8 cellular contexts compared by ENCODE assay signal in genomic region chr17:46580082-46580481, GRCh38. TPM values are rescaled to one million over a fixed set of nuclear protein-coding genes. Genes with fewer than 3 reads are reported as not detected.
A peak's percentile ranks its signal among the peaks of the same experiment; 100 is the strongest.
DNase-seq lines count a peak whose midpoint lies in the region; ATAC-seq, FAIRE-seq and TF ChIP-seq lines count a peak whose summit lies in the region.
"Not testable (repeated sequence)": the region's sequence is repeated elsewhere in the genome, so short reads cannot be mapped to it uniquely, and the experiment has no call there.

No MANE protein-coding gene starts in this region.

- CTCF ChIA-PET in A549 (lab: Yijun Ruan, JAX); activated B cell treated with CpG ODN at 0.5 μM for 24 hours (lab: Charles Lee); MCF 10A (lab: Yijun Ruan, JAX): not testable (repeated sequence)

- H3K4me3 Mint-ChIP-seq in activated B cell treated with CpG ODN at 0.5 μM for 24 hours = not testable (repeated sequence)
- H3K4me3 Mint-ChIP-seq in MCF 10A (ENCODE audit: unreplicated experiment) (peak overlapping the region; percentile 44), nephron (peak overlapping the region; percentile 63 to 75 (median 67))

- H3K9me3 Mint-ChIP-seq in activated B cell treated with CpG ODN at 0.5 μM for 24 hours; MCF 10A (ENCODE audit: unreplicated experiment); nephron: not testable (repeated sequence)

- DNase-seq in A549 (ENCODE audit: low read depth in 1 of 2, low spot score in 1 of 2); activated B cell treated with CpG ODN at 0.5 μM for 24 hours; MCF 10A (ENCODE audit: unreplicated experiment); left ventricle myocardium inferior: not testable (repeated sequence)

- WGBS in A549 (ENCODE audit: missing lambda C conversion rate) = 3% methylated on average over 7 of the region's 18 CpGs

- ATAC-seq in A549; activated B cell treated with CpG ODN at 0.5 μM for 24 hours (ENCODE audit: low read depth): not testable (repeated sequence)
- ATAC-seq in GM18511 (IDR thresholded peaks at IDR 0.05; ENCODE audit: unreplicated experiment) = peak; percentile 10

- intact Hi-C loops in activated B cell treated with CpG ODN at 0.5 μM for 24 hours (cut with micrococcal nuclease); MCF 10A (cut with micrococcal nuclease); left ventricle myocardium inferior (cut with micrococcal nuclease): not testable (repeated sequence)

- H3K4me1 ChIP-seq in A549; HUES6 (ENCODE audit: control insufficient read depth, insufficient read depth, low read length); left ventricle myocardium inferior; skeletal muscle satellite cell (ENCODE audit: control insufficient read depth, insufficient read depth, low read length): not testable (repeated sequence)

- POLR2A ChIA-PET in A549 (lab: Yijun Ruan, JAX); activated B cell treated with CpG ODN at 0.5 μM for 24 hours (lab: Charles Lee); MCF 10A (lab: Yijun Ruan, JAX): not testable (repeated sequence)

- H3K4me1 Mint-ChIP-seq in activated B cell treated with CpG ODN at 0.5 μM for 24 hours; MCF 10A (ENCODE audit: insufficient read depth, unreplicated experiment); nephron: not testable (repeated sequence)

- not testable (repeated sequence) for TF ChIP-seq POLR2A in A549 (IDR thresholded peaks at IDR 0.05; ENCODE audit: low read length)

- H3K4me3 ChIP-seq in A549; skeletal muscle satellite cell (ENCODE audit: low read length): not testable (repeated sequence)
- H3K4me3 ChIP-seq in HUES6 (ENCODE audit: low read depth, low read length) = peak overlapping the region; percentile 27; the same call in 1 of the 2 replicates
- H3K4me3 ChIP-seq in left ventricle myocardium inferior = peak overlapping the region; percentile 61

- not testable (repeated sequence) for H3K9ac ChIP-seq in HUES6 (ENCODE audit: low read length); skeletal muscle satellite cell (ENCODE audit: low read depth, low read length)

- not testable (repeated sequence) for H3K36me3 Mint-ChIP-seq in activated B cell treated with CpG ODN at 0.5 μM for 24 hours (ENCODE audit: low read depth); MCF 10A (ENCODE audit: insufficient read depth, unreplicated experiment); nephron (ENCODE audit: low read depth)

- H3K36me3 ChIP-seq in HUES6 (ENCODE audit: control insufficient read depth, insufficient read depth, low read length); left ventricle myocardium inferior; skeletal muscle satellite cell (ENCODE audit: insufficient read depth, low read length): not testable (repeated sequence)

- BruUV-seq in MCF 10A (replicated peaks; lab: Mats Ljungman, UMichigan) = TSS peak; percentile 82

- peak overlapping the region; percentile 41 for H3K27ac Mint-ChIP-seq in activated B cell treated with CpG ODN at 0.5 μM for 24 hours
- H3K27ac Mint-ChIP-seq in MCF 10A (ENCODE audit: low read depth, unreplicated experiment); nephron: not testable (repeated sequence)

- not testable (repeated sequence) for TF ChIP-seq CTCF in A549 (IDR thresholded peaks at IDR 0.05); activated B cell treated with CpG ODN at 0.5 μM for 24 hours (IDR thresholded peaks at IDR 0.05); MCF 10A (IDR thresholded peaks at IDR 0.05; ENCODE audit: unreplicated experiment); left ventricle myocardium inferior (IDR thresholded peaks at IDR 0.05; ENCODE audit: borderline replicate concordance); nephron (IDR thresholded peaks at IDR 0.05; ENCODE audit: unreplicated experiment in 3 of 3)

- H3K9me3 ChIP-seq in A549; HUES6 (ENCODE audit: control insufficient read depth, insufficient read depth, low read depth, low read length); left ventricle myocardium inferior (replicated peaks); skeletal muscle satellite cell (replicated peaks; ENCODE audit: low read length): not testable (repeated sequence)

- peak overlapping the region; percentile 59 to 70; a peak in 3 of 6 replicates for H3K27ac ChIP-seq in A549
- not testable (repeated sequence) for H3K27ac ChIP-seq in HUES6 (ENCODE audit: low read depth, low read length)
- peak overlapping the region; percentile 75 for H3K27ac ChIP-seq in left ventricle myocardium inferior (replicated peaks)

- H3K4me2 ChIP-seq in A549 (peak overlapping the region; percentile 59; the same call in 1 of the 3 replicates), skeletal muscle satellite cell (ENCODE audit: low read length) (peak overlapping the region; percentile 52)

- TF ChIP-seq EP300 in A549 (IDR thresholded peaks at IDR 0.05) = not testable (repeated sequence)

- FAIRE-seq in A549 (lab: Jason Lieb, UNC) = not testable (repeated sequence)

- TF ChIP-seq RAD21 in A549 (conservative IDR thresholded peaks at IDR 0.05 in 1 of 2, IDR thresholded peaks at IDR 0.05 in 1 of 2) = not testable (repeated sequence)

- H3K27me3 Mint-ChIP-seq in activated B cell treated with CpG ODN at 0.5 μM for 24 hours; MCF 10A (ENCODE audit: insufficient read depth, unreplicated experiment); nephron (ENCODE audit: low read depth): not testable (repeated sequence)

- not testable (repeated sequence) for H3K27me3 ChIP-seq in HUES6 (ENCODE audit: control insufficient read depth, insufficient read depth, low read length); left ventricle myocardium inferior (ENCODE audit: low read depth); skeletal muscle satellite cell (ENCODE audit: control insufficient read depth, insufficient read depth, low read length)

RNA-seq across cellular contexts. Expression of gene ARL17A, which starts 0.6 kb away (rescaled TPM):
- polyA plus RNA-seq in A549 (2011; rRNA removed) = 18.6 and 20.5 TPM in 2 replicates
- polyA plus RNA-seq in A549 (2012; cell fraction: cytosol; rRNA removed) = 11.1 and 11.8 TPM in 2 replicates
- 35.7 and 36.3 TPM in 2 replicates for polyA plus RNA-seq in A549 (2012; cell fraction: nucleus; rRNA removed)
- polyA plus RNA-seq in A549 (2017; fragmentation: RNase III; extraction: RNeasy Plus Mini Kit Qiagen cat#74134 plus additional on column Dnase treatment) = 9.3 to 10.0 TPM (median 9.3 TPM) in 3 replicates
- polyA minus RNA-seq in A549 (2011; rRNA and poly(A)+ RNA removed) = 51.7 and 52.8 TPM in 2 replicates
- total RNA-seq in activated B cell treated with CpG ODN at 0.5 μM for 24 hours = 40.0 and 57.2 TPM in 2 replicates
- 18.3 and 20.7 TPM in 2 replicates for total RNA-seq in MCF 10A (2022)
- 13.1 TPM for total RNA-seq in left ventricle myocardium inferior
- total RNA-seq in skeletal muscle satellite cell (2012; rRNA removed) = 3.3 and 6.1 TPM in 2 replicates

RNA-seq across cellular contexts. Expression of gene NSF, which starts 10.4 kb away (rescaled TPM):
- polyA plus RNA-seq in A549 (2011; rRNA removed) (61.2 and 63.1 TPM in 2 replicates), A549 (2017; fragmentation: RNase III; extraction: RNeasy Plus Mini Kit Qiagen cat#74134 plus additional on column Dnase treatment) (30.1 to 31.4 TPM (median 31.0 TPM) in 3 replicates)
- polyA plus RNA-seq in A549 (2012; cell fraction: cytosol; rRNA removed) = 15.2 and 17.1 TPM in 2 replicates
- 11.6 and 14.1 TPM in 2 replicates for polyA plus RNA-seq in A549 (2012; cell fraction: nucleus; rRNA removed)
- polyA minus RNA-seq in A549 (2011; rRNA and poly(A)+ RNA removed) = 41.3 and 45.7 TPM in 2 replicates
- total RNA-seq in activated B cell treated with CpG ODN at 0.5 μM for 24 hours (107 and 117 TPM in 2 replicates), MCF 10A (2022) (21.1 and 24.1 TPM in 2 replicates), left ventricle myocardium inferior (29.0 TPM)
- 49.9 and 53.7 TPM in 2 replicates for total RNA-seq in skeletal muscle satellite cell (2012; rRNA removed)
